ENCODE assay signal across 13 cellular contexts in genomic region chr4:54032558-54033135, GRCh38. TPM values are rescaled to one million over a fixed set of nuclear protein-coding genes. Genes with fewer than 3 reads are reported as not detected.
A peak's percentile ranks its signal among the peaks of the same experiment; 100 is the strongest.
DNase-seq lines count a peak whose midpoint lies in the region; ATAC-seq, FAIRE-seq and TF ChIP-seq lines count a peak whose summit lies in the region.
"Had no signal": no experiment of that assay in that cellular context is flagged by ENCODE, and none has a peak within 500 bp of the region (broad histone marks: within the 10 kb centered on the region; RNA-seq: fewer than 3 reads in every experiment).

No MANE protein-coding gene starts in this region.

- ATAC-seq in GM18907 (IDR thresholded peaks at IDR 0.05; ENCODE audit: unreplicated experiment) (peak; percentile 51), HG02588 (IDR thresholded peaks at IDR 0.05; ENCODE audit: unreplicated experiment) (no peak)
- ATAC-seq: left ventricle myocardium superior had no signal

- H3K27ac Mint-ChIP-seq in astrocyte (ENCODE audit: unreplicated experiment): peak overlapping the region; percentile 29
- no peak overlapping the region for H3K27ac Mint-ChIP-seq in neural crest cell (ENCODE audit: unreplicated experiment)

- FAIRE-seq in astrocyte (lab: Jason Lieb, UNC): no peak

- H2AFZ ChIP-seq in KMS-11 (ENCODE audit: low read depth) (peak overlapping the region; percentile 39; the same call in 1 of the 2 replicates), astrocyte (ENCODE audit: low read depth, low read length) (no peak overlapping the region)

- H4K20me1 ChIP-seq in KMS-11 (ENCODE audit: insufficient read depth): no peaks in the 10 kb centered on the region
- peaks cover 26% of the 10 kb centered on the region for H4K20me1 ChIP-seq in astrocyte (ENCODE audit: insufficient read depth, low read length)

- H3K79me2 ChIP-seq in KMS-11 (ENCODE audit: insufficient read depth, low read depth) (no peaks in the 10 kb centered on the region), astrocyte (ENCODE audit: insufficient read depth, low read length) (no peaks in the 10 kb centered on the region)

- peak overlapping the region; percentile 95 for H3K4me2 ChIP-seq in KMS-11
- H3K4me2 ChIP-seq in astrocyte (ENCODE audit: low read length): no peak overlapping the region

- H3K9me3 ChIP-seq in astrocyte (ENCODE audit: insufficient read depth, low read depth, low read length) (no peaks in the 10 kb centered on the region), left ventricle myocardium inferior (replicated peaks) (no peaks in the 10 kb centered on the region)
- H3K9me3 ChIP-seq: testis had no signal

- H3K36me3 Mint-ChIP-seq in astrocyte (ENCODE audit: low read depth, unreplicated experiment) (peaks cover 9% of the 10 kb centered on the region), neural crest cell (ENCODE audit: low read depth) (peaks cover 11% of the 10 kb centered on the region)

- peaks cover 27% of the 10 kb centered on the region for H3K4me1 ChIP-seq in KMS-11 (ENCODE audit: low read depth, poor library complexity, severe bottlenecking)
- no peaks in the 10 kb centered on the region for H3K4me1 ChIP-seq in astrocyte (ENCODE audit: insufficient read depth, low read length)
- no peaks in the 10 kb centered on the region for H3K4me1 ChIP-seq in left ventricle myocardium inferior

- H3K27ac ChIP-seq in KMS-11 (peak overlapping the region; percentile 80), astrocyte (ENCODE audit: low read depth, low read length) (no peak overlapping the region), left ventricle myocardium inferior (replicated peaks) (no peak overlapping the region)
- H3K27ac ChIP-seq: SK-N-MC, testis had no signal

- H3K9me3 Mint-ChIP-seq in astrocyte (ENCODE audit: unreplicated experiment) (no peaks in the 10 kb centered on the region), neural crest cell (peaks cover 5% of the 10 kb centered on the region)

- H3K9ac ChIP-seq in KMS-11: peak overlapping the region; percentile 28; the same call in 1 of the 2 replicates
- H3K9ac ChIP-seq in astrocyte (ENCODE audit: low read length): no peak overlapping the region

- intact Hi-C loops in left ventricle myocardium inferior (cut with micrococcal nuclease): no loop called here

- TF ChIP-seq CTCF in KMS-11 (conservative IDR thresholded peaks at IDR 0.05; ENCODE audit: low read depth, low read length) (no peak), astrocyte (IDR thresholded peaks at IDR 0.05; ENCODE audit: insufficient read depth, low read depth, low read length) (no peak), neural crest cell (conservative IDR thresholded peaks at IDR 0.05) (no peak), GM20000 (IDR thresholded peaks at IDR 0.05; ENCODE audit: extremely low read depth, missing control alignments) (no peak), left ventricle myocardium inferior (IDR thresholded peaks at IDR 0.05; ENCODE audit: borderline replicate concordance) (no peak)

- H3K4me3 ChIP-seq in KMS-11 (IDR thresholded peaks at IDR 0.05; ENCODE audit: insufficient read depth, low read depth, low read length): no peak overlapping the region
- no peak overlapping the region for H3K4me3 ChIP-seq in astrocyte (ENCODE audit: insufficient read depth, low read depth, low read length)
- no peak overlapping the region for H3K4me3 ChIP-seq in left ventricle myocardium inferior
- H3K4me3 ChIP-seq: SK-N-MC, testis had no signal

- H3K4me3 Mint-ChIP-seq in astrocyte (ENCODE audit: unreplicated experiment) (no peak overlapping the region), neural crest cell (peak overlapping the region; percentile 7)

- H3K4me1 Mint-ChIP-seq in astrocyte (ENCODE audit: low read depth, unreplicated experiment) (peaks cover 10% of the 10 kb centered on the region), neural crest cell (peaks cover 8% of the 10 kb centered on the region)

- H3K27me3 Mint-ChIP-seq in astrocyte (ENCODE audit: low read depth, unreplicated experiment) (no peaks in the 10 kb centered on the region), neural crest cell (ENCODE audit: low read depth) (peaks cover 61% of the 10 kb centered on the region)

- H3K27me3 ChIP-seq in KMS-11 (ENCODE audit: insufficient read depth, low read depth) (no peaks in the 10 kb centered on the region), astrocyte (ENCODE audit: insufficient read depth, low read length) (no peaks in the 10 kb centered on the region), left ventricle myocardium inferior (ENCODE audit: low read depth) (no peaks in the 10 kb centered on the region)
- H3K27me3 ChIP-seq: testis had no signal

- DNase-seq in astrocyte (ENCODE audit: low read depth) (no peak), neural crest cell (ENCODE audit: low read depth, low spot score) (no peak), GM20000 (ENCODE audit: low spot score) (no peak), left ventricle myocardium inferior (no peak)
- no peak for DNase-seq in activated CD4-positive, alpha-beta T cell treated with anti-CD3 and anti-CD28 coated beads for 4 hours
- DNase-seq: activated CD4-positive, alpha-beta T cell treated with anti-CD3 and anti-CD28 coated beads, Interleukin-2, amount 50 U/mL, for 1 hour; left ventricle myocardium superior; NCI-H226; testis had no signal

- H3K36me3 ChIP-seq in KMS-11 (ENCODE audit: insufficient read depth): no peaks in the 10 kb centered on the region
- no peaks in the 10 kb centered on the region for H3K36me3 ChIP-seq in astrocyte (ENCODE audit: insufficient read depth, low read length)
- peaks cover 3% of the 10 kb centered on the region for H3K36me3 ChIP-seq in left ventricle myocardium inferior

RNA-seq across cellular contexts. Expression of gene CHIC2, which starts 31.8 kb away (rescaled TPM):
- 38.2 and 40.6 TPM in 2 replicates for total RNA-seq in astrocyte
- total RNA-seq in neural crest cell: 9.5 and 10.4 TPM in 2 replicates
- 9.1 TPM for total RNA-seq in left ventricle myocardium inferior
